Comparison of ENCODE assay signal across 18 cellular contexts in the genomic region with DNA sequence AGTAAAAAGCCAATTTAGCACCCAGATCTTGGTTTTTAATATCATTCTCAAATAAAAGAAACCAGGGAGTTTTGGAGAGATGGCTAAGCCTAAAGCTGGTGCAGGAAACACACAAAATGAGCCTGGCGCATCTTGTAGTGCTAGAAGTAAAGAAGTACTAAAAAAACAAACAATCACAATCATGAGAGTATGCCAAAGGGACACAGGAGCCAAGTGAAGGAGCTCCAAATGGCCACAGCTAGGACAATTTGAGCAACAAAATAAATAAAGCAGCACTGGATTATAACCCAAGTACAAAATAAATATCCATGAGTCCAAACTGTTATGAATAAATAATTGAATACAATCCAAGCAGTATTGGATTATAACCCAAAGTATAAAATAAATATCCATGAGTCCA. TPM values are rescaled to one million over a fixed set of nuclear protein-coding genes. Genes with fewer than 3 reads are reported as not detected.
DNase-seq lines count a peak whose midpoint lies in the region; ATAC-seq, FAIRE-seq and TF ChIP-seq lines count a peak whose summit lies in the region.
"Had no signal": no experiment of that assay in that cellular context is flagged by ENCODE, and none has a peak within 500 bp of the region (broad histone marks: within the 10 kb centered on the region; RNA-seq: fewer than 3 reads in every experiment).

No MANE protein-coding gene starts in this region.

- H3K4me1 ChIP-seq in A549 (no peaks in the 10 kb centered on the region), pancreas (no peaks in the 10 kb centered on the region), lower lobe of right lung (no peaks in the 10 kb centered on the region), uterus (no peaks in the 10 kb centered on the region)
- H3K4me1 ChIP-seq: BLaER1 treated with 17β-estradiol and CSF1 and Interleukin-3, amounts not matched to agents 10 nM and 100 nM; Caco-2 had no signal

- TF ChIP-seq CTCF in A549 (IDR thresholded peaks at IDR 0.05) = no peak
- no peak for TF ChIP-seq CTCF in LNCaP clone FGC (IDR thresholded peaks at IDR 0.05; ENCODE audit: control insufficient read depth, extremely low read depth, insufficient read depth)
- TF ChIP-seq CTCF in pancreas (IDR thresholded peaks at IDR 0.05) = no peak
- no peak for TF ChIP-seq CTCF in lower lobe of right lung (IDR thresholded peaks at IDR 0.05)
- TF ChIP-seq CTCF in uterus (IDR thresholded peaks at IDR 0.05) = no peak

- TF ChIP-seq POLR2A in A549 (IDR thresholded peaks at IDR 0.05; ENCODE audit: low read length) (no peak), uterus (IDR thresholded peaks at IDR 0.05) (no peak)

- FAIRE-seq in A549 (lab: Jason Lieb, UNC) (peak; percentile 28), pancreas (lab: Jason Lieb, UNC) (peak; percentile 79)
- FAIRE-seq: D721Med, GM12891, GM19239 had no signal

- POLR2A ChIA-PET in A549 (lab: Yijun Ruan, JAX) = no interaction called here

- H3K9me3 ChIP-seq in A549 = no peaks in the 10 kb centered on the region
- H3K9me3 ChIP-seq in pancreas = no peaks in the 10 kb centered on the region
- H3K9me3 ChIP-seq in lower lobe of right lung = no peaks in the 10 kb centered on the region
- H3K9me3 ChIP-seq in uterus = no peaks in the 10 kb centered on the region
- H3K9me3 ChIP-seq: Caco-2 had no signal

- no peak for DNase-seq in A549 (ENCODE audit: low read depth in 1 of 2, low spot score in 1 of 2)
- DNase-seq in LNCaP clone FGC (ENCODE audit: low read depth) = peak; percentile 93
- DNase-seq in pancreas = no peak
- no peak for DNase-seq in lower lobe of right lung
- no peak for DNase-seq in uterus
- DNase-seq: 8988T; AML-193; Caco-2; Calu3; CD4-positive, alpha-beta T cell; CD8-positive, alpha-beta T cell; DMS79 treated with DMSO at 0.1 percent for 48 hours; GF-D8 had no signal

- ATAC-seq in A549 = no peak
- no peak for ATAC-seq in pancreas
- no peak for ATAC-seq in lower lobe of right lung
- ATAC-seq: CD8-positive, alpha-beta T cell had no signal

- no peak overlapping the region for H3K27ac ChIP-seq in A549
- no peak overlapping the region for H3K27ac ChIP-seq in pancreas
- H3K27ac ChIP-seq in lower lobe of right lung = no peak overlapping the region
- no peak overlapping the region for H3K27ac ChIP-seq in uterus
- H3K27ac ChIP-seq: BLaER1 treated with 17β-estradiol and CSF1 and Interleukin-3, amounts not matched to agents 10 nM and 100 nM; C4-2B had no signal

- WGBS in A549 (ENCODE audit: missing lambda C conversion rate) = 92% methylated on average over 1 of the region's 1 CpG
- 73 to 96% methylated on average over 1 of the region's 1 CpG for WGBS in pancreas, 2 donors

- TF ChIP-seq EP300 in A549 (IDR thresholded peaks at IDR 0.05) = no peak

- CTCF ChIA-PET in A549 (lab: Yijun Ruan, JAX) = no interaction called here

- H3K4me2 ChIP-seq in A549 = no peak overlapping the region
- H3K4me2 ChIP-seq: BLaER1 treated with 17β-estradiol and CSF1 and Interleukin-3, amounts not matched to agents 10 nM and 100 nM had no signal

- TF ChIP-seq RAD21 in A549 (conservative IDR thresholded peaks at IDR 0.05 in 1 of 2, IDR thresholded peaks at IDR 0.05 in 1 of 2) = no peak

- H3K27me3 ChIP-seq in pancreas (peaks cover 0 to 14% (median 0%) of the 10 kb centered on the region in 4 donors), lower lobe of right lung (ENCODE audit: low read depth) (no peaks in the 10 kb centered on the region), uterus (no peaks in the 10 kb centered on the region)

- intact Hi-C loops in pancreas (cut with DNase I) = no loop called here
- intact Hi-C loops in lower lobe of right lung (cut with DNase I) = no loop called here
- intact Hi-C loops in uterus (cut with DNase I; ENCODE audit: low total_unique reads) = no loop called here

- no peaks in the 10 kb centered on the region for H3K36me3 ChIP-seq in pancreas
- H3K36me3 ChIP-seq in lower lobe of right lung = no peaks in the 10 kb centered on the region
- no peaks in the 10 kb centered on the region for H3K36me3 ChIP-seq in uterus
- H3K36me3 ChIP-seq: BLaER1 treated with 17β-estradiol and CSF1 and Interleukin-3, amounts not matched to agents 10 nM and 100 nM had no signal

- H3K4me3 ChIP-seq in A549 = no peak overlapping the region
- no peak overlapping the region for H3K4me3 ChIP-seq in LNCaP clone FGC (ENCODE audit: low read depth, low read length)
- no peak overlapping the region for H3K4me3 ChIP-seq in pancreas
- H3K4me3 ChIP-seq in lower lobe of right lung = no peak overlapping the region
- H3K4me3 ChIP-seq in uterus = no peak overlapping the region
- H3K4me3 ChIP-seq: BLaER1 treated with 17β-estradiol and CSF1 and Interleukin-3, amounts not matched to agents 10 nM and 100 nM had no signal

TF ChIP-seq in A549, 52 proteins besides CTCF, POLR2A, EP300 and RAD21:
- no peak for TF ChIP-seq ZSCAN20 (CRISPR knock-in tag; IDR thresholded peaks at IDR 0.05)
- no peak for TF ChIP-seq ZNF302 (CRISPR knock-in tag; IDR thresholded peaks at IDR 0.05)
- TF ChIP-seq, protein P1, sequence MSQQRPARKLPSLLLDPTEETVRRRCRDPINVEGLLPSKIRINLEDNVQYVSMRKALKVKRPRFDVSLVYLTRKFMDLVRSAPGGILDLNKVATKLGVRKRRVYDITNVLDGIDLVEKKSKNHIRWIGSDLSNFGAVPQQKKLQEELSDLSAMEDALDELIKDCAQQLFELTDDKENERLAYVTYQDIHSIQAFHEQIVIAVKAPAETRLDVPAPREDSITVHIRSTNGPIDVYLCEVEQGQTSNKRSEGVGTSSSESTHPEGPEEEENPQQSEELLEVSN (IDR thresholded peaks at IDR 0.05; ENCODE audit: borderline replicate concordance, low read depth) = no peak

RNA-seq across cellular contexts. Expression of a gene that starts 37.7 kb away (rescaled TPM):
- polyA plus RNA-seq in A549 (2011; rRNA removed) = 35.4 and 46.6 TPM in 2 replicates
- polyA plus RNA-seq in A549 (2012; cell fraction: cytosol; rRNA removed) = 28.1 and 28.9 TPM in 2 replicates
- 9.5 and 12.1 TPM in 2 replicates for polyA plus RNA-seq in A549 (2012; cell fraction: nucleus; rRNA removed)
- 61.2 to 61.8 TPM (median 61.5 TPM) in 3 replicates for polyA plus RNA-seq in A549 (2017; fragmentation: RNase III; extraction: RNeasy Plus Mini Kit Qiagen cat#74134 plus additional on column Dnase treatment)
- 19.4 and 20.7 TPM in 2 replicates for polyA minus RNA-seq in A549 (2011; rRNA and poly(A)+ RNA removed)
- total RNA-seq in pancreas = 1 to 10 TPM; 4.5 to 9.2 (median 6.4) TPM
- polyA plus RNA-seq in pancreas = 1 to 10 TPM; 3.2 to 7.7 TPM
- 19.5 TPM for total RNA-seq in lower lobe of right lung
- total RNA-seq in uterus = 10 to 100 TPM in 1 of 4 donors, 1 to 10 TPM in 2, under 1 TPM in 1; 0.77 to 15.5 (median 6.6) TPM
